Comparison of ENCODE assay signal across 13 cellular contexts in the genomic region with DNA sequence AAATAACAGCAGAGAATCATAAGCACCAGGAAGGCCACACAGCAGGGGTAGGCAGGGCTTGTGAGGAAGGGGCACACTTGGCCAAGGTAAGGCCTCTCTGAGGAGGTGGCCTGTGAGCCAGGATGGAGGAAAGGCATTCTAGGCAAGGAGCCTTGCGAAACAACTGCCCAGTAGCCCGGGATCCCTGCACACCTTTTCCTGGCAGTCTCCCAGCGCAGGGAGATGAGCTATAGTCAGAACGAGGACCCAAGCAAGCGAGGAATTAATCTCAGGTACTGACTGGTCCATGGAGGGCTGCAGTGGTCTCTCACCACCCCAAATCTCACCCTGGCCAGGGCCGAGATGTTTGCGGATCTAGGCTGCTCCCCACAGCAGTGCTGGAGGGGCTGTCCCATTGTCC. TPM values are rescaled to one million over a fixed set of nuclear protein-coding genes. Genes with fewer than 3 reads are reported as not detected.
A peak's percentile ranks its signal among the peaks of the same experiment; 100 is the strongest.
DNase-seq lines count a peak whose midpoint lies in the region; TF ChIP-seq lines count a peak whose summit lies in the region.
"Had no signal": no experiment of that assay in that cellular context is flagged by ENCODE, and none has a peak within 500 bp of the region (broad histone marks: within the 10 kb centered on the region; RNA-seq: fewer than 3 reads in every experiment).

No MANE protein-coding gene starts in this region.

- H3K79me2 ChIP-seq in mammary epithelial cell (ENCODE audit: insufficient read depth, low read length) (no peaks in the 10 kb centered on the region), hepatocyte (no peaks in the 10 kb centered on the region)

- no peak overlapping the region for H2BK5ac ChIP-seq in mesenchymal stem cell (ENCODE audit: low read depth, low read length, poor library complexity, severe bottlenecking)

- peak overlapping the region; percentile 19 to 90 for H2BK12ac ChIP-seq in mesenchymal stem cell (ENCODE audit: low read length in 2 of 2)

- no peaks in the 10 kb centered on the region for H3K9me3 ChIP-seq in mammary epithelial cell (replicated peaks; ENCODE audit: insufficient read depth, low read length)
- no peaks in the 10 kb centered on the region for H3K9me3 ChIP-seq in hepatocyte (ENCODE audit: low read depth)
- H3K9me3 ChIP-seq in mesenchymal stem cell (ENCODE audit: control insufficient read depth, low read length) = no peaks in the 10 kb centered on the region
- no peaks in the 10 kb centered on the region for H3K9me3 ChIP-seq in HAP-1
- H3K9me3 ChIP-seq: BLaER1 treated with 17β-estradiol and CSF1 and Interleukin-3, amounts not matched to agents 10 nM and 100 nM had no signal

- H3K4me1 Mint-ChIP-seq in MCF 10A (ENCODE audit: insufficient read depth, unreplicated experiment) = peaks cover 13% of the 10 kb centered on the region
- H3K4me1 Mint-ChIP-seq: CD4-positive, CD25-positive, alpha-beta regulatory T cell had no signal

- H2BK120ac ChIP-seq in mesenchymal stem cell (ENCODE audit: low read depth, low read length) = no peak overlapping the region

- H3K27ac ChIP-seq in mammary epithelial cell (ENCODE audit: insufficient read depth, low read depth, low read length) (no peak overlapping the region), hepatocyte (peak overlapping the region; percentile 51), mesenchymal stem cell (ENCODE audit: low read length, poor library complexity, severe bottlenecking) (peak overlapping the region; percentile 93)
- H3K27ac ChIP-seq: BLaER1 treated with 17β-estradiol and CSF1 and Interleukin-3, amounts not matched to agents 10 nM and 100 nM had no signal

- H3K4me2 ChIP-seq in mammary epithelial cell (ENCODE audit: insufficient read depth, low read depth, low read length) = no peak overlapping the region
- no peak overlapping the region for H3K4me2 ChIP-seq in hepatocyte
- no peak overlapping the region for H3K4me2 ChIP-seq in mesenchymal stem cell (ENCODE audit: low read length, poor library complexity, severe bottlenecking)
- H3K4me2 ChIP-seq: BLaER1 treated with 17β-estradiol and CSF1 and Interleukin-3, amounts not matched to agents 10 nM and 100 nM had no signal

- peaks cover 6% of the 10 kb centered on the region for H3K36me3 Mint-ChIP-seq in MCF 10A (ENCODE audit: insufficient read depth, unreplicated experiment)
- H3K36me3 Mint-ChIP-seq: CD4-positive, CD25-positive, alpha-beta regulatory T cell had no signal

- BruUV-seq in MCF 10A (replicated peaks; lab: Mats Ljungman, UMichigan) = no TSS peak
- BruUV-seq in mammary epithelial cell (replicated peaks; lab: Mats Ljungman, UMichigan) = no TSS peak

- no peak overlapping the region for H3K4me3 Mint-ChIP-seq in MCF 10A (ENCODE audit: unreplicated experiment)
- H3K4me3 Mint-ChIP-seq: CD4-positive, CD25-positive, alpha-beta regulatory T cell had no signal

- POLR2A ChIA-PET in MCF 10A (lab: Yijun Ruan, JAX) = interaction anchor here (0.6 to 1.2 kb wide), 2 partner anchors 23 to 25 kb away, joined by 3 read pairs; no protein-coding TSS in a partner anchor

- H2AFZ ChIP-seq in mammary epithelial cell (ENCODE audit: low read depth, low read length) (no peak overlapping the region), hepatocyte (no peak overlapping the region), mesenchymal stem cell (ENCODE audit: low read depth, low read length) (no peak overlapping the region)

- dilution Hi-C loops in mammary epithelial cell (cut with HindIII; ENCODE audit: low sequenced_read_pairs) = no loop called here

- H3K9me3 Mint-ChIP-seq in MCF 10A (ENCODE audit: unreplicated experiment) = no peaks in the 10 kb centered on the region
- H3K9me3 Mint-ChIP-seq: CD4-positive, CD25-positive, alpha-beta regulatory T cell had no signal

- no peaks in the 10 kb centered on the region for H4K20me1 ChIP-seq in mammary epithelial cell (ENCODE audit: insufficient read depth, low read length)
- H4K20me1 ChIP-seq in hepatocyte (ENCODE audit: insufficient read depth, poor library complexity, severe bottlenecking) = no peaks in the 10 kb centered on the region
- H4K20me1 ChIP-seq: BLaER1 treated with 17β-estradiol and CSF1 and Interleukin-3, amounts not matched to agents 10 nM and 100 nM had no signal

- CTCF ChIA-PET in MCF 10A (lab: Yijun Ruan, JAX) = interaction anchor here (0.7 kb wide), 1 partner anchor 29 kb away, joined by 3 read pairs; no protein-coding TSS in a partner anchor
- CTCF ChIA-PET in mammary epithelial cell (lab: Charles Lee; ENCODE audit: low non-redundant PET) = no interaction called here

- WGBS in mammary epithelial cell (ENCODE audit: low coverage, missing lambda C conversion rate) = 56% methylated on average over 4 of the region's 7 CpGs
- 92% methylated on average over 7 of the region's 7 CpGs for WGBS in hepatocyte (ENCODE audit: low lambda C conversion rate, missing lambda C conversion rate)
- 87% methylated on average over 7 of the region's 7 CpGs for WGBS in mesenchymal stem cell

- DNase-seq in MCF 10A (ENCODE audit: unreplicated experiment) = peak; percentile 70
- no peak for DNase-seq in mammary epithelial cell
- DNase-seq in hepatocyte (ENCODE audit: low spot score) = peak; percentile 3
- no peak for DNase-seq in mesenchymal stem cell
- DNase-seq in NCI-H748 (lab: John Stamatoyannopoulos, UW; ENCODE audit: unreplicated experiment) = no peak
- DNase-seq in HAP-1 (ENCODE audit: low spot score in 2 of 2) = no peak
- no peak for DNase-seq in NCI-H69 (lab: John Stamatoyannopoulos, UW)
- DNase-seq: ACHN; CD4-positive, CD25-positive, alpha-beta regulatory T cell; DMS 273 treated with DMSO at 0.1 percent for 48 hours; H7 had no signal

- no peak overlapping the region for H3K27ac Mint-ChIP-seq in MCF 10A (ENCODE audit: low read depth, unreplicated experiment)
- H3K27ac Mint-ChIP-seq: CD4-positive, CD25-positive, alpha-beta regulatory T cell had no signal

- no peak overlapping the region for H3K4me3 ChIP-seq in mammary epithelial cell (replicated peaks in 1 of 3; ENCODE audit: insufficient read depth in 1 of 3, low read depth in 2 of 3, low read length in 3 of 3)
- H3K4me3 ChIP-seq in hepatocyte = no peak overlapping the region
- H3K4me3 ChIP-seq in mesenchymal stem cell (ENCODE audit: insufficient read depth in 1 of 2, low read depth in 1 of 2, low read length in 2 of 2) = no peak overlapping the region
- H3K4me3 ChIP-seq in HAP-1 = no peak overlapping the region
- H3K4me3 ChIP-seq: BLaER1 treated with 17β-estradiol and CSF1 and Interleukin-3, amounts not matched to agents 10 nM and 100 nM; GM12878 had no signal

- H3K4ac ChIP-seq in mesenchymal stem cell (ENCODE audit: low read depth in 1 of 2, low read length in 2 of 2) = peak overlapping the region; percentile 19 to 66

- H3K23ac ChIP-seq in mesenchymal stem cell (ENCODE audit: low read length in 2 of 2) = no peak overlapping the region

- H3K18ac ChIP-seq in mesenchymal stem cell (ENCODE audit: low read depth in 1 of 2, low read length in 2 of 2) = peak overlapping the region; percentile 41 to 90

- H2AK5ac ChIP-seq in mesenchymal stem cell (ENCODE audit: low read length, severe bottlenecking) = peak overlapping the region; percentile 80

- TF ChIP-seq CTCF in MCF 10A (IDR thresholded peaks at IDR 0.05; ENCODE audit: unreplicated experiment) = no peak
- TF ChIP-seq CTCF in mammary epithelial cell (conservative IDR thresholded peaks at IDR 0.05 in 1 of 2, IDR thresholded peaks at IDR 0.05 in 1 of 2; ENCODE audit: extremely low read depth in 1 of 2, insufficient read depth in 1 of 2, low read depth in 1 of 2, low read length in 2 of 2) = no peak
- no peak for TF ChIP-seq CTCF in hepatocyte (IDR thresholded peaks at IDR 0.05; ENCODE audit: poor library complexity)

- H2BK15ac ChIP-seq in mesenchymal stem cell (ENCODE audit: low read depth, poor library complexity, severe bottlenecking) = peak overlapping the region; percentile 13

- H3K79me1 ChIP-seq in mesenchymal stem cell (replicated peaks; ENCODE audit: low read length, poor library complexity, severe bottlenecking) = peaks cover 2% of the 10 kb centered on the region

- no peaks in the 10 kb centered on the region for H3K27me3 Mint-ChIP-seq in MCF 10A (ENCODE audit: insufficient read depth, unreplicated experiment)

- peak overlapping the region; percentile 83 for H4K91ac ChIP-seq in mesenchymal stem cell (ENCODE audit: low read length)

- H3K14ac ChIP-seq in mesenchymal stem cell (ENCODE audit: low read length in 2 of 2) = peak overlapping the region in 1 of 2 experiments; percentile 3

- in situ Hi-C loops in mammary epithelial cell (cut with MboI; ENCODE audit: low sequenced_read_pairs in 2 of 2) (no loop called here), HAP-1 (cut with MboI; ENCODE audit: low sequenced_read_pairs) (no loop called here)

- H3K27me3 ChIP-seq in mammary epithelial cell (ENCODE audit: insufficient read depth, low read length) = no peaks in the 10 kb centered on the region
- no peaks in the 10 kb centered on the region for H3K27me3 ChIP-seq in hepatocyte
- no peaks in the 10 kb centered on the region for H3K27me3 ChIP-seq in mesenchymal stem cell (ENCODE audit: control insufficient read depth in 1 of 2, insufficient read depth in 1 of 2, low read length in 2 of 2)
- H3K27me3 ChIP-seq in HAP-1 (ENCODE audit: low read depth) = no peaks in the 10 kb centered on the region
- H3K27me3 ChIP-seq: BLaER1 treated with 17β-estradiol and CSF1 and Interleukin-3, amounts not matched to agents 10 nM and 100 nM had no signal

- H3K4me1 ChIP-seq in mammary epithelial cell (ENCODE audit: insufficient read depth, low read length) (no peaks in the 10 kb centered on the region), hepatocyte (ENCODE audit: insufficient read depth) (peaks cover 36% of the 10 kb centered on the region), mesenchymal stem cell (ENCODE audit: control insufficient read depth, insufficient read depth, low read depth, low read length) (peaks cover 22% of the 10 kb centered on the region), HAP-1 (no peaks in the 10 kb centered on the region)

- no peaks in the 10 kb centered on the region for H3K9me2 ChIP-seq in hepatocyte (replicated peaks; ENCODE audit: insufficient read depth)

- intact Hi-C loops in MCF 10A (cut with micrococcal nuclease) (no loop called here), mammary epithelial cell (cut with micrococcal nuclease) (no loop called here)

- H3K9ac ChIP-seq in mammary epithelial cell (ENCODE audit: insufficient read depth, low read length) (no peak overlapping the region), mesenchymal stem cell (ENCODE audit: low read length) (no peak overlapping the region)
- H3K9ac ChIP-seq: BLaER1 treated with 17β-estradiol and CSF1 and Interleukin-3, amounts not matched to agents 10 nM and 100 nM had no signal

- H3K36me3 ChIP-seq in mammary epithelial cell (ENCODE audit: insufficient read depth, low read length) (no peaks in the 10 kb centered on the region), hepatocyte (replicated peaks; ENCODE audit: insufficient read depth, low read depth) (no peaks in the 10 kb centered on the region), mesenchymal stem cell (ENCODE audit: control insufficient read depth in 1 of 2, insufficient read depth in 2 of 2, low read depth in 1 of 2, low read length in 2 of 2) (no peaks in the 10 kb centered on the region), HAP-1 (replicated peaks) (no peaks in the 10 kb centered on the region)
- H3K36me3 ChIP-seq: BLaER1 treated with 17β-estradiol and CSF1 and Interleukin-3, amounts not matched to agents 10 nM and 100 nM had no signal

- H4K8ac ChIP-seq in mesenchymal stem cell (ENCODE audit: low read length) = peak overlapping the region; percentile 66

RNA-seq across cellular contexts. Expression of a gene that starts 43.7 kb away (rescaled TPM):
- 486 and 604 TPM in 2 replicates for total RNA-seq in MCF 10A (2022)
- 100 to 1,000 TPM; 318 to 470 TPM for total RNA-seq in mammary epithelial cell
- 498 TPM for polyA plus RNA-seq in mammary epithelial cell
- 173 TPM for polyA minus RNA-seq in mammary epithelial cell
- 705 and 910 TPM in 2 replicates for total RNA-seq in hepatocyte
- 1,204 and 1,284 TPM in 2 replicates for polyA plus RNA-seq in hepatocyte
- polyA plus RNA-seq in mesenchymal stem cell (2013, experiment 1 of 2) = 708 TPM
- 761 TPM for polyA plus RNA-seq in mesenchymal stem cell (2013, experiment 2 of 2)

Comparison
In these comparisons a context has a peak if more than half of its experiments do, and no peak if none do; other contexts are left out.
1. DNase-seq: peak in MCF 10A (single experiment) and hepatocyte (single experiment); none in mammary epithelial cell (single experiment), mesenchymal stem cell (single experiment), NCI-H748 (single experiment), HAP-1 (0 of 2) and NCI-H69 (single experiment).